28 cellular contexts compared by ENCODE assay signal in genomic region chr4:22534374-22534773, GRCh38.
"Had no signal": no experiment of that assay in that cellular context is flagged by ENCODE, and none has a peak within 500 bp of the region (broad histone marks: within the 10 kb centered on the region; RNA-seq: fewer than 3 reads in every experiment).

No MANE protein-coding gene starts in this region.

- H3K4me1 ChIP-seq: colonic mucosa, foreskin keratinocyte, gastrocnemius medialis, heart left ventricle, heart right ventricle had no signal

- H3K27ac ChIP-seq: colonic mucosa, coronary artery, dorsolateral prefrontal cortex, epithelial cell of prostate, esophagus muscularis mucosa, esophagus squamous epithelium, foreskin keratinocyte, gastrocnemius medialis, gastroesophageal sphincter, heart left ventricle, heart right ventricle had no signal

- FAIRE-seq: colon, endometrium, endothelial cell of umbilical vein, frontal cortex had no signal

- DNase-seq: colonic mucosa; cortex of kidney; dermis blood vessel endothelial cell; dorsolateral prefrontal cortex; effector CD4-positive, alpha-beta T cell; effector CD8-positive, alpha-beta T cell; effector memory CD4-positive, alpha-beta T cell; effector memory CD8-positive, alpha-beta T cell; endodermal cell; erythroblast; esophagus squamous epithelium; foreskin fibroblast; foreskin keratinocyte; foreskin melanocyte; gastrocnemius medialis; glutamatergic neuron; head of caudate nucleus; heart left ventricle; heart right ventricle had no signal

- H3K9me3 ChIP-seq: colonic mucosa had no signal

- H3K36me3 ChIP-seq: colonic mucosa, esophagus muscularis mucosa, esophagus squamous epithelium, gastrocnemius medialis, gastroesophageal sphincter, heart left ventricle, heart right ventricle had no signal

- H3K4me3 ChIP-seq: colonic mucosa, coronary artery, dorsolateral prefrontal cortex, esophagus muscularis mucosa, esophagus squamous epithelium, gastrocnemius medialis, gastroesophageal sphincter, heart left ventricle, heart right ventricle had no signal

- ATAC-seq: effector memory CD8-positive, alpha-beta T cell; esophagus mucosa; foreskin keratinocyte; gastrocnemius medialis; gastroesophageal sphincter; heart left ventricle; heart right ventricle had no signal

- H3K27me3 ChIP-seq: colonic mucosa, esophagus muscularis mucosa, foreskin keratinocyte, gastrocnemius medialis, gastroesophageal sphincter, heart left ventricle, heart right ventricle had no signal
